In the genomic region with DNA sequence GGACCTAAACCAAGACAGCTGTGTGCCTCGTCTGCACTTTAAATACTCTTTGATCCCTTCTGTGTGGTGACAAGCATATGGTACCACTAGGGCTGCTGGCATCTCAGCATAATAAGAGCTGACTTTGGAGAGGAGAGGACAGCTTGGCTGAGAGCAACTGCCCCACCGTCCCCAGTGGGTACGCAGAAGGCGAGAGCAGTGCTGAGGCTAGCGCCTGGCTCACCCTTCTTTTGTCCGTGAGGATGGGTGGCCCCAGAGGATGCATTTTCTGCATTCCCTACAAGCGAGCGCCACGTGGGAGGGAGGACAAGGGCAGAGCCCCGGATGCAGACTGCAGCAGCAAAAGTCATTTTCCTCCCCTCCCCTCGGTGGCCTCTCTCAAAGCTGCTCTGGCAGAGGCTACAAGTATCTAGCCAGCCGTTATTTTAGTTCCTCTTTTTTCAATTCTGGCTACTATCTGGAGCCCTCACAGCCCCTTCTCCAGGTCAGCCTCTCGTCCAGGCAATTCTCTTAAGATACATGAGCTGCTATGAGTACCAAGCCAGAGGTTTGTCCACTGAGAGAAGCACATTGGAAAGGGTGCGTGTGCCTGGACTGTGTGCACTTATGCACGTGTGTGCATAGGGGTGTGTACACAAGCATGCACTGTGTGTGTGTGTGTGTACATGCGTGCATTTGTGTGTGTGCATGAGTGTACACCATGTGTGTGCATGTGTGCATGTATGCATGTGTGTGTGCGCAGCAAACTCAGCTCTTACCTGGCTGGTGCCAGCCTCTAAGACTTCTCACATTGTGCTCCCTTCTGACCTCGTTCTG, we compare ENCODE assay signal across 11 cellular contexts. TPM values are rescaled to one million over a fixed set of nuclear protein-coding genes. Genes with fewer than 3 reads are reported as not detected.
A peak's percentile ranks its signal among the peaks of the same experiment; 100 is the strongest.
DNase-seq lines count a peak whose midpoint lies in the region; ATAC-seq, FAIRE-seq and TF ChIP-seq lines count a peak whose summit lies in the region.
"Had no signal": no experiment of that assay in that cellular context is flagged by ENCODE, and none has a peak within 500 bp of the region (broad histone marks: within the 10 kb centered on the region; RNA-seq: fewer than 3 reads in every experiment).

No MANE protein-coding gene starts in this region.

- intact Hi-C loops in K562 (cut with micrococcal nuclease): loop anchor here (2.0 to 5.0 kb wide), 3 partner anchors 52 to 67 kb away; a partner anchor contains a TSS

- H3K4me1 ChIP-seq in K562 (replicated peaks in 1 of 2; ENCODE audit: control insufficient read depth in 2 of 2, insufficient read depth in 2 of 2, low read length in 2 of 2): peaks cover 53 to 63% of the 10 kb centered on the region in 2 experiments

- TF ChIP-seq EP300 in K562 (IDR thresholded peaks at IDR 0.05; ENCODE audit: low read length): peak; percentile 54; the same call in 1 of the 2 replicates

- in situ Hi-C loops in K562 (cut with MboI): no loop called here

- peak overlapping the region; percentile 35 to 61 for H3K9ac ChIP-seq in K562 (ENCODE audit: insufficient read depth in 1 of 2, low read depth in 2 of 2, low read length in 2 of 2)

- peaks cover 3% of the 10 kb centered on the region for H3K9me1 ChIP-seq in K562 (ENCODE audit: control insufficient read depth, insufficient read depth, low read length)

- peaks cover 37% of the 10 kb centered on the region for H3K27me3 Mint-ChIP-seq in stimulated activated memory B cell treated with anti-CD40 and anti-IgM and Interleukin-4, amounts not matched to agents 10 μg/mL and 1 μg/mL and 100 μg/mL, for 72 hours

- BruUV-seq in K562 (replicated peaks; lab: Mats Ljungman, UMichigan): no TSS peak

- TF ChIP-seq POLR2A in K562 (conservative IDR thresholded peaks at IDR 0.05): no peak

- H3K27me3 ChIP-seq in K562 (ENCODE audit: control insufficient read depth in 2 of 2, insufficient read depth in 2 of 2, low read length in 2 of 2): no peaks in the 10 kb centered on the region
- H3K27me3 ChIP-seq: suprapubic skin had no signal

- no peak overlapping the region for H3K4me3 ChIP-seq in K562
- H3K4me3 ChIP-seq: psoas muscle, suprapubic skin had no signal

- peak overlapping the region; percentile 40 for H3K27ac Mint-ChIP-seq in stimulated activated memory B cell treated with anti-CD40 and anti-IgM and Interleukin-4, amounts not matched to agents 10 μg/mL and 1 μg/mL and 100 μg/mL, for 72 hours

- no peaks in the 10 kb centered on the region for H3K36me3 Mint-ChIP-seq in stimulated activated memory B cell treated with anti-CD40 and anti-IgM and Interleukin-4, amounts not matched to agents 10 μg/mL and 1 μg/mL and 100 μg/mL, for 72 hours

- peak overlapping the region; percentile 87 for H3K27ac ChIP-seq in K562 (ENCODE audit: extremely low read depth, low read depth, low read length)
- H3K27ac ChIP-seq: psoas muscle, suprapubic skin had no signal

- peak; percentile 56 for ATAC-seq in HG03469 (IDR thresholded peaks at IDR 0.05; ENCODE audit: unreplicated experiment)
- ATAC-seq in K562: peak; percentile 73
- peak; percentile 71 for ATAC-seq in stimulated activated memory B cell treated with anti-CD40 and anti-IgM and Interleukin-4, amounts not matched to agents 10 μg/mL and 1 μg/mL and 100 μg/mL, for 72 hours

- H3K4me1 Mint-ChIP-seq in stimulated activated memory B cell treated with anti-CD40 and anti-IgM and Interleukin-4, amounts not matched to agents 10 μg/mL and 1 μg/mL and 100 μg/mL, for 72 hours: peaks cover 17% of the 10 kb centered on the region

- no peaks in the 10 kb centered on the region for H3K79me2 ChIP-seq in K562 (ENCODE audit: control insufficient read depth, insufficient read depth, low read length)

- CTCF ChIA-PET in K562 (lab: Yijun Ruan, JAX; ENCODE audit: low intra/inter-chr PET ratio): no interaction called here

- no peaks in the 10 kb centered on the region for H3K36me3 ChIP-seq in K562 (ENCODE audit: control insufficient read depth, insufficient read depth, low read length)

- TF ChIP-seq RAD21 in K562 (CRISPR knock-in tag; conservative IDR thresholded peaks at IDR 0.05 in 1 of 2, IDR thresholded peaks at IDR 0.05 in 1 of 2): no peak

- POLR2A ChIA-PET in K562 (lab: Yijun Ruan, JAX): interaction anchor here (0.6 to 2.4 kb wide), 5 partner anchors 9 to 523 kb away, joined by 3 to 9 read pairs (median 3); no protein-coding TSS in a partner anchor

- TF ChIP-seq CTCF in K562 (IDR thresholded peaks at IDR 0.05 in 2 of 3, conservative IDR thresholded peaks at IDR 0.05 in 1 of 3; ENCODE audit: insufficient read depth in 2 of 3, low read depth in 1 of 3, low read length in 3 of 3): no peak

- H3K9me3 Mint-ChIP-seq in stimulated activated memory B cell treated with anti-CD40 and anti-IgM and Interleukin-4, amounts not matched to agents 10 μg/mL and 1 μg/mL and 100 μg/mL, for 72 hours: no peaks in the 10 kb centered on the region

- no peaks in the 10 kb centered on the region for H4K20me1 ChIP-seq in K562 (replicated peaks; ENCODE audit: control insufficient read depth, insufficient read depth, low read length)

- no peaks in the 10 kb centered on the region for H3K9me3 ChIP-seq in K562 (replicated peaks; ENCODE audit: control insufficient read depth, insufficient read depth, low read depth, low read length)
- H3K9me3 ChIP-seq: psoas muscle, suprapubic skin had no signal

- no peak overlapping the region for H3K4me3 Mint-ChIP-seq in stimulated activated memory B cell treated with anti-CD40 and anti-IgM and Interleukin-4, amounts not matched to agents 10 μg/mL and 1 μg/mL and 100 μg/mL, for 72 hours

- 22% methylated on average over 18 of the region's 18 CpGs for WGBS in K562 (ENCODE audit: insufficient coverage, low coverage, missing lambda C conversion rate)

- DNase-seq in NCI-H1092 treated with DMSO at 0.1 percent for 48 hours (lab: John Stamatoyannopoulos, UW) (peak; percentile 31), NCI-H1092 (lab: John Stamatoyannopoulos, UW) (no peak), K562 (ENCODE audit: extremely low read depth in 1 of 4, low spot score in 3 of 4) (peak; percentile 36 to 74 (median 52)), activated gamma-delta T cell treated with Interleukin-2 at 50 U/mL for 16 hours (no peak), cerebellar nuclear complex (lab: John Stamatoyannopoulos, UW) (no peak)
- no peak for DNase-seq in activated CD4-positive, CD25-positive, alpha-beta regulatory T cell (lab: John Stamatoyannopoulos, UW)
- DNase-seq: psoas muscle had no signal

- H3K4me2 ChIP-seq in K562 (ENCODE audit: insufficient read depth, low read length): peak overlapping the region; percentile 64

- peak overlapping the region; percentile 83 for H2AFZ ChIP-seq in K562 (ENCODE audit: low read depth, low read length)

- peak; percentile 87 for FAIRE-seq in K562 (lab: Jason Lieb, UNC)
- FAIRE-seq: A204.1 had no signal

TF ChIP-seq in K562, 482 proteins besides CTCF, POLR2A, EP300 and RAD21 (continues in another document):
- TF ChIP-seq HDAC3 (IDR thresholded peaks at IDR 0.05; ENCODE audit: borderline replicate concordance, partially characterized antibody): no peak
- TF ChIP-seq CBX5 (IDR thresholded peaks at IDR 0.05; ENCODE audit: borderline replicate concordance, low read depth): no peak
- no peak for TF ChIP-seq MEIS2 (IDR thresholded peaks at IDR 0.05; ENCODE audit: partially characterized antibody)
- TF ChIP-seq IRF2 (CRISPR knock-in tag; IDR thresholded peaks at IDR 0.05): no peak
- no peak for TF ChIP-seq HNRNPK (IDR thresholded peaks at IDR 0.05; ENCODE audit: low read depth, low read length, poor library complexity, severe bottlenecking)
- TF ChIP-seq, protein P1, sequence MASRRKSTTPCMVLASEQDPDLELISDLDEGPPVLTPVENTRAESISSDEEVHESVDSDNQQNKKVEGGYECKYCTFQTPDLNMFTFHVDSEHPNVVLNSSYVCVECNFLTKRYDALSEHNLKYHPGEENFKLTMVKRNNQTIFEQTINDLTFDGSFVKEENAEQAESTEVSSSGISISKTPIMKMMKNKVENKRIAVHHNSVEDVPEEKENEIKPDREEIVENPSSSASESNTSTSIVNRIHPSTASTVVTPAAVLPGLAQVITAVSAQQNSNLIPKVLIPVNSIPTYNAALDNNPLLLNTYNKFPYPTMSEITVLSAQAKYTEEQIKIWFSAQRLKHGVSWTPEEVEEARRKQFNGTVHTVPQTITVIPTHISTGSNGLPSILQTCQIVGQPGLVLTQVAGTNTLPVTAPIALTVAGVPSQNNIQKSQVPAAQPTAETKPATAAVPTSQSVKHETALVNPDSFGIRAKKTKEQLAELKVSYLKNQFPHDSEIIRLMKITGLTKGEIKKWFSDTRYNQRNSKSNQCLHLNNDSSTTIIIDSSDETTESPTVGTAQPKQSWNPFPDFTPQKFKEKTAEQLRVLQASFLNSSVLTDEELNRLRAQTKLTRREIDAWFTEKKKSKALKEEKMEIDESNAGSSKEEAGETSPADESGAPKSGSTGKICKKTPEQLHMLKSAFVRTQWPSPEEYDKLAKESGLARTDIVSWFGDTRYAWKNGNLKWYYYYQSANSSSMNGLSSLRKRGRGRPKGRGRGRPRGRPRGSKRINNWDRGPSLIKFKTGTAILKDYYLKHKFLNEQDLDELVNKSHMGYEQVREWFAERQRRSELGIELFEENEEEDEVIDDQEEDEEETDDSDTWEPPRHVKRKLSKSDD (conservative IDR thresholded peaks at IDR 0.05; ENCODE audit: low read length): no peak
- no peak for TF ChIP-seq WHSC1 (IDR thresholded peaks at IDR 0.05; ENCODE audit: low read length)

RNA-seq across cellular contexts. Expression of a gene that starts 51.3 kb away (rescaled TPM):
- total RNA-seq in K562 (2011; cell fraction: chromatin; rRNA removed; ENCODE audit: low replicate concordance): 1.3 and 3.9 TPM in 2 replicates
- 2.5 TPM in 2 replicates for total RNA-seq in K562 (2011; cell fraction: nucleolus; rRNA removed)
- total RNA-seq in K562 (2011; cell fraction: nucleoplasm; rRNA removed): 1.5 and 2.9 TPM in 2 replicates
- total RNA-seq in K562 (2014; rRNA removed) (9.2 and 12.4 TPM in 2 replicates), K562 (2014; rRNA removed; fragmentation: Illumina TruSeq; extraction: Trizol) (4.3 and 4.8 TPM in 2 replicates), K562 (2015; rRNA removed; fragmentation: Illumina TruSeq; extraction: Trizol) (6.7 and 7.7 TPM in 2 replicates), K562 (2021) (7.9 and 8.1 TPM in 2 replicates)
- polyA plus RNA-seq in K562 (2011; rRNA removed) (4.6 and 11.8 TPM in 2 replicates), K562 (2014; fragmentation: Illumina TruSeq; extraction: Trizol) (5.4 and 7.5 TPM in 2 replicates), K562 (2014; fragmentation: Nextera tagmentation; extraction: Ambion mirVana) (under 1 TPM; 0.62 to 0.82 TPM), K562 (2014; rRNA removed) (7.1 and 9.1 TPM in 2 replicates)
- 8.9 and 13.3 TPM in 2 replicates for polyA plus RNA-seq in K562 (2011; cell fraction: cytosol; rRNA removed)
- polyA plus RNA-seq in K562 (2011; cell fraction: nucleus; rRNA removed): 3.6 and 6.9 TPM in 2 replicates
- 10.1 and 10.6 TPM in 2 replicates for polyA plus RNA-seq in K562 (2012)
- 2.9 and 6.8 TPM in 2 replicates for polyA minus RNA-seq in K562 (2011; rRNA and poly(A)+ RNA removed)
- 2.9 and 9.6 TPM in 2 replicates for polyA minus RNA-seq in K562 (2011; cell fraction: cytosol; rRNA and poly(A)+ RNA removed)
- polyA minus RNA-seq in K562 (2011; cell fraction: nucleus; rRNA and poly(A)+ RNA removed): 1.9 and 4.2 TPM in 2 replicates

Comparison
In these comparisons a context has a peak if more than half of its experiments do, and no peak if none do; other contexts are left out.
1. DNase-seq: peak in NCI-H1092 treated with DMSO at 0.1 percent for 48 hours (single experiment) and K562 (4 of 4); none in NCI-H1092 (single experiment), activated CD4-positive, CD25-positive, alpha-beta regulatory T cell (0 of 4), activated gamma-delta T cell treated with Interleukin-2 at 50 U/mL for 16 hours (single experiment) and cerebellar nuclear complex (0 of 2).
2. Peak in every context shown above with its lines, with median percentiles within 50 percentile points of each other: ATAC-seq.